Comparison of ENCODE assay signal across 1 cellular context in genomic region chr5:80204808-80205614, GRCh38.
A peak's percentile ranks its signal among the peaks of the same experiment; 100 is the strongest.
TF ChIP-seq lines count a peak whose summit lies in the region.

No MANE protein-coding gene starts in this region.

TF ChIP-seq in K562, 482 proteins besides CTCF, POLR2A, EP300 and RAD21 (continued from another document and continues in another):
- TF ChIP-seq FOXP1 (CRISPR knock-in tag; IDR thresholded peaks at IDR 0.05): peak; percentile 83
- TF ChIP-seq SAP30 (IDR thresholded peaks at IDR 0.05; ENCODE audit: borderline replicate concordance, insufficient read depth, low read depth, low read length, poor library complexity, severe bottlenecking): no peak
- TF ChIP-seq PCBP2 (IDR thresholded peaks at IDR 0.05; ENCODE audit: low read depth, low read length, poor library complexity, severe bottlenecking): no peak
- TF ChIP-seq GATA2 (CRISPR knock-in tag; IDR thresholded peaks at IDR 0.05): peak; percentile 97
- no peak for TF ChIP-seq HMG20B (CRISPR knock-in tag; IDR thresholded peaks at IDR 0.05)
- TF ChIP-seq ZNF23 (CRISPR knock-in tag; IDR thresholded peaks at IDR 0.05): no peak
- peak; percentile 88 for TF ChIP-seq CEBPB (tag; IDR thresholded peaks at IDR 0.05)
- TF ChIP-seq ELF2 (CRISPR knock-in tag; IDR thresholded peaks at IDR 0.05): no peak
- TF ChIP-seq OTX1 (CRISPR knock-in tag; IDR thresholded peaks at IDR 0.05): no peak
- TF ChIP-seq ZNF318 (IDR thresholded peaks at IDR 0.05; ENCODE audit: borderline replicate concordance in 1 of 2, low read depth in 1 of 2): peak in 1 of 2 experiments; percentile 70; a peak in 1 of 4 replicates
- no peak for TF ChIP-seq SREBF2 (CRISPR knock-in tag; IDR thresholded peaks at IDR 0.05)
- TF ChIP-seq MED1 (CRISPR knock-in tag; IDR thresholded peaks at IDR 0.05; ENCODE audit: borderline replicate concordance): no peak
- TF ChIP-seq E2F8 (IDR thresholded peaks at IDR 0.05; ENCODE audit: low read depth, partially characterized antibody): no peak
- TF ChIP-seq ATF2 (CRISPR knock-in tag; IDR thresholded peaks at IDR 0.05): no peak
- TF ChIP-seq ZNF76 (CRISPR knock-in tag; IDR thresholded peaks at IDR 0.05; ENCODE audit: borderline replicate concordance): no peak
- TF ChIP-seq ZNF584 (CRISPR knock-in tag; IDR thresholded peaks at IDR 0.05; ENCODE audit: low read depth): peak; percentile 87; the same call in 1 of the 2 replicates
- no peak for TF ChIP-seq NCOA2 (IDR thresholded peaks at IDR 0.05; ENCODE audit: partially characterized antibody in 2 of 2)
- TF ChIP-seq BRD9 (IDR thresholded peaks at IDR 0.05; ENCODE audit: low read depth, partially characterized antibody): no peak
- TF ChIP-seq SMAD1 (IDR thresholded peaks at IDR 0.05; ENCODE audit: low read depth, low read length, partially characterized antibody): no peak
- TF ChIP-seq RHOXF2B (CRISPR knock-in tag; conservative IDR thresholded peaks at IDR 0.05): no peak
- no peak for TF ChIP-seq JUNB (CRISPR knock-in tag; conservative IDR thresholded peaks at IDR 0.05)
- TF ChIP-seq PURB (CRISPR knock-in tag; IDR thresholded peaks at IDR 0.05; ENCODE audit: low read depth): no peak
- TF ChIP-seq FOXJ2 (tag; IDR thresholded peaks at IDR 0.05): peak; percentile 96
- TF ChIP-seq XRCC3 (IDR thresholded peaks at IDR 0.05): no peak
- no peak for TF ChIP-seq ZNF717 (CRISPR knock-in tag; IDR thresholded peaks at IDR 0.05)
- TF ChIP-seq BCL6 (CRISPR knock-in tag; IDR thresholded peaks at IDR 0.05): 0 out of 2 replicates have a peak, but pooled peaks have one; percentile 60
- TF ChIP-seq NUFIP1 (IDR thresholded peaks at IDR 0.05; ENCODE audit: partially characterized antibody): no peak
- TF ChIP-seq SIRT6 (IDR thresholded peaks at IDR 0.05; ENCODE audit: low read depth, low read length): no peak
- TF ChIP-seq ATF3 (IDR thresholded peaks at IDR 0.05): peak; percentile 60; the same call in 1 of the 2 replicates
- no peak for TF ChIP-seq ATF3 (CRISPR knock-in tag; conservative IDR thresholded peaks at IDR 0.05)
- TF ChIP-seq ZNF239 (CRISPR knock-in tag; IDR thresholded peaks at IDR 0.05): peak; percentile 83
- no peak for TF ChIP-seq NR2C2 (CRISPR knock-in tag; IDR thresholded peaks at IDR 0.05)
- no peak for TF ChIP-seq NR2C2 (tag; IDR thresholded peaks at IDR 0.05)
- TF ChIP-seq L3MBTL2 (IDR thresholded peaks at IDR 0.05): peak; percentile 58
- peak; percentile 55 for TF ChIP-seq PRDM10 (IDR thresholded peaks at IDR 0.05; ENCODE audit: partially characterized antibody)
- TF ChIP-seq ZBTB7A (IDR thresholded peaks at IDR 0.05; ENCODE audit: borderline replicate concordance, control insufficient read depth, low read depth, low read length): no peak
- no peak for TF ChIP-seq SPI1 (IDR thresholded peaks at IDR 0.05; ENCODE audit: borderline replicate concordance, low read depth, low read length)
- peak; percentile 97 for TF ChIP-seq TEAD4 (IDR thresholded peaks at IDR 0.05; ENCODE audit: low read length)
- no peak for TF ChIP-seq TEAD4 (CRISPR knock-in tag; IDR thresholded peaks at IDR 0.05; ENCODE audit: borderline replicate concordance)
- TF ChIP-seq HNRNPK (IDR thresholded peaks at IDR 0.05; ENCODE audit: low read depth, low read length, poor library complexity, severe bottlenecking): no peak
- TF ChIP-seq CHD4 (IDR thresholded peaks at IDR 0.05; ENCODE audit: insufficient read depth, insufficient replicate concordance, low read depth, low read length, poor library complexity, severe bottlenecking): no peak
- no peak for TF ChIP-seq EWSR1 (IDR thresholded peaks at IDR 0.05; ENCODE audit: borderline replicate concordance, low read depth, partially characterized antibody)
- TF ChIP-seq XRCC5 (IDR thresholded peaks at IDR 0.05; ENCODE audit: low read depth, low read length): no peak
- TF ChIP-seq ZNF143 (CRISPR knock-in tag; IDR thresholded peaks at IDR 0.05): no peak
- TF ChIP-seq NR3C1 (CRISPR knock-in tag; IDR thresholded peaks at IDR 0.05): no peak
- no peak for TF ChIP-seq ZNF695 (CRISPR knock-in tag; IDR thresholded peaks at IDR 0.05)
- TF ChIP-seq BRF1 (IDR thresholded peaks at IDR 0.05; ENCODE audit: borderline replicate concordance, extremely low read depth, insufficient read length): no peak
- TF ChIP-seq ETS2 (tag; IDR thresholded peaks at IDR 0.05; ENCODE audit: borderline replicate concordance, poor library complexity, severe bottlenecking): no peak
- no peak for TF ChIP-seq SIN3B (IDR thresholded peaks at IDR 0.05; ENCODE audit: low read depth)
- TF ChIP-seq RBM15 (IDR thresholded peaks at IDR 0.05; ENCODE audit: insufficient read depth, low read length): no peak
- TF ChIP-seq USF2 (CRISPR knock-in tag; IDR thresholded peaks at IDR 0.05): no peak
- no peak for TF ChIP-seq ZNF140 (CRISPR knock-in tag; IDR thresholded peaks at IDR 0.05)
- no peak for TF ChIP-seq ZZZ3 (IDR thresholded peaks at IDR 0.05)
- TF ChIP-seq MEF2D (tag; conservative IDR thresholded peaks at IDR 0.05; ENCODE audit: low read depth): peak; percentile 84
- no peak for TF ChIP-seq ZNF561 (CRISPR knock-in tag; conservative IDR thresholded peaks at IDR 0.05)
- TF ChIP-seq DNMT1 (IDR thresholded peaks at IDR 0.05): no peak
